Comparison of ENCODE assay signal across 7 cellular contexts in genomic region chr12:40010899-40011774, GRCh38.
DNase-seq lines count a peak whose midpoint lies in the region; ATAC-seq and TF ChIP-seq lines count a peak whose summit lies in the region.

No MANE protein-coding gene starts in this region.

- H3K27me3 ChIP-seq in ascending aorta (no peaks in the 10 kb centered on the region), hepatocyte (no peaks in the 10 kb centered on the region), skeletal muscle tissue (ENCODE audit: control insufficient read depth in 3 of 3, insufficient read depth in 3 of 3, low read length in 3 of 3) (no peaks in the 10 kb centered on the region)

- peak; percentile 94 for ATAC-seq in GM21786 (IDR thresholded peaks at IDR 0.05; ENCODE audit: unreplicated experiment)
- ATAC-seq in SK-N-SH treated with all-trans-retinoic acid at 6 μM for 48 hours, result peak; percentile 97

- H3K27ac ChIP-seq in ascending aorta, result peak overlapping the region in 1 of 2 donors; percentile 13
- no peak overlapping the region for H3K27ac ChIP-seq in hepatocyte
- no peak overlapping the region for H3K27ac ChIP-seq in skeletal muscle tissue (ENCODE audit: low read depth, low read length)

- no peaks in the 10 kb centered on the region for H3K79me2 ChIP-seq in hepatocyte

- DNase-seq in GM10248 (ENCODE audit: extremely low spot score) (peak; percentile 54), ascending aorta (ENCODE audit: low spot score in 2 of 2) (peak; percentile 9 to 77), hepatocyte (ENCODE audit: low spot score) (peak; percentile 83)
- peak; percentile 63 for DNase-seq in Jurkat, Clone E6-1 (ENCODE audit: low read depth, low spot score)

- POLR2A ChIA-PET in GM10248 (lab: Yijun Ruan, JAX), result no interaction called here

- H3K9ac ChIP-seq in skeletal muscle tissue (ENCODE audit: low read depth in 1 of 3, low read length in 3 of 3), result peak overlapping the region in 2 of 3 donors; percentile 18 to 66

- no peaks in the 10 kb centered on the region for H3K9me2 ChIP-seq in hepatocyte (replicated peaks; ENCODE audit: insufficient read depth)

- H2AFZ ChIP-seq in hepatocyte, result no peak overlapping the region

- 71% methylated on average over 11 of the region's 11 CpGs for WGBS in hepatocyte (ENCODE audit: low lambda C conversion rate, missing lambda C conversion rate)

- H3K4me3 ChIP-seq in Jurkat, Clone E6-1 (ENCODE audit: low read length), result no peak overlapping the region
- H3K4me3 ChIP-seq in ascending aorta, result peak overlapping the region; percentile 31 to 48
- H3K4me3 ChIP-seq in hepatocyte, result no peak overlapping the region
- H3K4me3 ChIP-seq in skeletal muscle tissue (ENCODE audit: low read length in 3 of 3), result peak overlapping the region; percentile 13 to 64 (median 15)

- TF ChIP-seq CTCF in GM10248 (IDR thresholded peaks at IDR 0.05; ENCODE audit: control extremely low read depth, extremely low read depth, low read depth, missing control alignments) (peak; percentile 81), ascending aorta (IDR thresholded peaks at IDR 0.05) (peak; percentile 55 to 79 (median 64)), hepatocyte (IDR thresholded peaks at IDR 0.05; ENCODE audit: poor library complexity) (peak; percentile 72)

- no peaks in the 10 kb centered on the region for H3K9me3 ChIP-seq in ascending aorta
- H3K9me3 ChIP-seq in hepatocyte (ENCODE audit: low read depth), result no peaks in the 10 kb centered on the region
- no peaks in the 10 kb centered on the region for H3K9me3 ChIP-seq in skeletal muscle tissue (ENCODE audit: control insufficient read depth in 3 of 3, low read length in 3 of 3)

- H3K4me2 ChIP-seq in hepatocyte, result no peak overlapping the region

- CTCF ChIA-PET in GM10248 (lab: Yijun Ruan, JAX), result interaction anchor here (0.8 to 6.3 kb wide), 33 partner anchors 8 to 1101 kb away, joined by 3 to 66 read pairs (median 4); partner anchors contain the start of gene SLC2A13

- H3K36me3 ChIP-seq in ascending aorta (no peaks in the 10 kb centered on the region), hepatocyte (replicated peaks; ENCODE audit: insufficient read depth, low read depth) (no peaks in the 10 kb centered on the region), skeletal muscle tissue (ENCODE audit: control insufficient read depth in 3 of 3, insufficient read depth in 3 of 3, low read length in 3 of 3) (no peaks in the 10 kb centered on the region)

- intact Hi-C loops in ascending aorta (cut with DNase I), result loop anchor here (1.0 to 5.0 kb wide), 2 partner anchors 41 to 95 kb away; partner anchors contain the start of gene SLC2A13

- no peaks in the 10 kb centered on the region for H4K20me1 ChIP-seq in hepatocyte (ENCODE audit: insufficient read depth, poor library complexity, severe bottlenecking)

- peaks cover 0 to 4% of the 10 kb centered on the region in 2 donors for H3K4me1 ChIP-seq in ascending aorta
- H3K4me1 ChIP-seq in hepatocyte (ENCODE audit: insufficient read depth), result no peaks in the 10 kb centered on the region
- peaks cover 4% of the 10 kb centered on the region in 3 donors for H3K4me1 ChIP-seq in skeletal muscle tissue (ENCODE audit: control insufficient read depth in 3 of 3, insufficient read depth in 3 of 3, low read length in 3 of 3)

TF ChIP-seq in SK-N-SH treated with all-trans-retinoic acid at 6 μM for 48 hours, 23 proteins besides CTCF, POLR2A, EP300 and RAD21:
- TF ChIP-seq ARNTL (CRISPR knock-in tag; IDR thresholded peaks at IDR 0.05; ENCODE audit: borderline replicate concordance, low read depth), result no peak
- TF ChIP-seq CSRNP3 (CRISPR knock-in tag; IDR thresholded peaks at IDR 0.05), result no peak
- TF ChIP-seq PATZ1 (CRISPR knock-in tag; IDR thresholded peaks at IDR 0.05; ENCODE audit: borderline replicate concordance), result no peak
- TF ChIP-seq CSDC2 (CRISPR knock-in tag; IDR thresholded peaks at IDR 0.05), result no peak
- TF ChIP-seq POU6F1 (CRISPR knock-in tag; IDR thresholded peaks at IDR 0.05; ENCODE audit: borderline replicate concordance, low read depth), result no peak
- TF ChIP-seq ZNF8 (CRISPR knock-in tag; IDR thresholded peaks at IDR 0.05), result no peak
- TF ChIP-seq ESRRG (CRISPR knock-in tag; IDR thresholded peaks at IDR 0.05), result no peak
- no peak for TF ChIP-seq ZFP30 (CRISPR knock-in tag; IDR thresholded peaks at IDR 0.05)
- no peak for TF ChIP-seq ZC3H10 (CRISPR knock-in tag; IDR thresholded peaks at IDR 0.05)
- TF ChIP-seq TCF4 (CRISPR knock-in tag; IDR thresholded peaks at IDR 0.05; ENCODE audit: borderline replicate concordance), result no peak
- no peak for TF ChIP-seq OSR1 (CRISPR knock-in tag; IDR thresholded peaks at IDR 0.05)
- no peak for TF ChIP-seq ZFP3 (CRISPR knock-in tag; IDR thresholded peaks at IDR 0.05)
- TF ChIP-seq SNAI2 (CRISPR knock-in tag; IDR thresholded peaks at IDR 0.05), result no peak
- no peak for TF ChIP-seq ZNF565 (CRISPR knock-in tag; conservative IDR thresholded peaks at IDR 0.05; ENCODE audit: low read depth)
TF ChIP-seq in SK-N-SH treated with all-trans-retinoic acid at 6 μM for 48 hours: peak in this region for 0.

Comparison
In these comparisons a context has a peak if more than half of its experiments do, and no peak if none do; other contexts are left out.
1. H3K4me3 ChIP-seq: peak in ascending aorta (2 of 2) and skeletal muscle tissue (3 of 3); none in Jurkat, Clone E6-1 (single experiment) and hepatocyte (single experiment).
2. Peak in every context shown above with its lines, with median percentiles within 50 percentile points of each other: DNase-seq and CTCF ChIP-seq.